ENCODE assay signal across 8 cellular contexts in the genomic region with DNA sequence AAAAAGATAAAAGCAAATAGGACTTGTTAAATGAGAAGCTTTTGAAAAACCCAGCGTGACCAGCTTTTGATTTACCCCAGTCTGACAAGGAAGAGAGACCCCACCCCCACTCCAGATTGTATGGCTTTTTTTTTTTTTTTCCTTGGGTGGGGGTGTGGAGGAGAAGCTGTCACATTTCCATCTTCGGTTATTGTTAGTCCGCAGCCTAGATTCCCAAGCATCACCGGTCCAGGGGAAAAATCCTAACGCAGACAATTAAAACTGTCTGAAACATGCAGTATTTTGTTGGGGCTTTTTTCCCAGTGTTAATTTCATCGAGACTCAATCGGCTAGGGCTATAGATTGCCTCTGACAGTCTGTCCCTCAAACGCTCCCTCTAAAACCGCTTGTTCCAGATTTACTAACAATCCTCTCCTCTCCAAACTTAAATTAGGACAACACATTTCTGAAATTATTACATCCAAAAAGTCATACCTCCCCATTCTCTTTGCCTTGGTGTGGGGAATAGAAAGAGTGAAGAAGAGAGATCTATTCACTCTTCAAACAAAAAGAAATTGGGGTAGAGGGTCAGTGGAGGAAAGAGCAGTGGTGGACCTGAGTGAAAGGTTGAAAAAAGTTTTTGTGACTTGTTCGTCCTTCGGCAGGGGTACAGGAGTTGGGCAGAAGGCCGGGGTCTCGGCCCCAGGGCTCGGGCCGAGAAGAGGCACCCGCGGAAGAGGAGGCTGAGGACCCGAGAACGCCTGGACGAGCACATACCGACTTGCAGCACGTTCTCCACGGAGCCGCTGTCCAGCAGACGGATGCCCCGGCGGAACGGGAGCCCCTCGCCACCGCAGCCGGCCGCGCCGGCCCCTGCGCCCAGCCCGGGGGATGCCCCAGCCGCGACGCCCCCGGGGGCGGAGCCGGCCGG. TPM values are rescaled to one million over a fixed set of nuclear protein-coding genes. Genes with fewer than 3 reads are reported as not detected.
DNase-seq lines count a peak whose midpoint lies in the region; ATAC-seq and TF ChIP-seq lines count a peak whose summit lies in the region.

No MANE protein-coding gene starts in this region.

- H3K4me1 ChIP-seq in spleen: peaks cover 5 to 30% (median 26%) of the 10 kb centered on the region in 6 donors

- 2 to 4% (median 3%) methylated on average over 26 to 43 of the region's 43 CpGs for WGBS in spleen, 5 donors

- TF ChIP-seq CTCF in cardiac fibroblast (IDR thresholded peaks at IDR 0.05; ENCODE audit: low read depth, low read length): no peak
- TF ChIP-seq CTCF in spleen (IDR thresholded peaks at IDR 0.05 in 8 of 11, conservative IDR thresholded peaks at IDR 0.05 in 3 of 11): no peak

- H3K4me3 ChIP-seq in cardiac fibroblast (replicated peaks in 1 of 2; ENCODE audit: low read depth in 2 of 2, low read length in 2 of 2) (peak overlapping the region in 1 of 2 donors; percentile 80), spleen (peak overlapping the region; percentile 20 to 97 (median 89))

- H3K27me3 ChIP-seq in spleen (replicated peaks in 1 of 7): peaks cover 0 to 49% (median 4%) of the 10 kb centered on the region in 7 donors

- DNase-seq in G401 (ENCODE audit: low spot score): peak; percentile 66
- peak; percentile 37 for DNase-seq in SK-MEL-5 (ENCODE audit: low read depth, low spot score)
- DNase-seq in cardiac fibroblast (ENCODE audit: low read depth in 2 of 2): peak; percentile 31 to 44
- peak; percentile 84 for DNase-seq in islet precursor cell
- DNase-seq in spleen: peak; percentile 77
- no peak for DNase-seq in NCI-H774 (lab: John Stamatoyannopoulos, UW)

- intact Hi-C loops in spleen (cut with DNase I; ENCODE audit: low total_unique reads): loop anchor here (5.0 kb wide), 1 partner anchor 183 kb away; no protein-coding TSS in a partner anchor

- no peak for TF ChIP-seq POLR2A in spleen (IDR thresholded peaks at IDR 0.05)

- no peaks in the 10 kb centered on the region for H3K9me3 ChIP-seq in spleen

- H3K27ac ChIP-seq in spleen: peak overlapping the region in 6 of 8 donors; percentile 59 to 87 (median 86)

- H3K36me3 ChIP-seq in spleen: no peaks in the 10 kb centered on the region

- ATAC-seq in HG03175 (IDR thresholded peaks at IDR 0.05; ENCODE audit: unreplicated experiment): peak; percentile 24
- ATAC-seq in GM21737 (IDR thresholded peaks at IDR 0.05; ENCODE audit: unreplicated experiment): no peak

- in situ Hi-C loops in G401 (cut with HindIII; ENCODE audit: low sequenced_read_pairs): no loop called here
- in situ Hi-C loops in SK-MEL-5 (cut with HindIII; ENCODE audit: low pct_unique_long_range_greater_than_20kb, low sequenced_read_pairs): no loop called here

RNA-seq across cellular contexts. Expression of a gene that starts 1.1 kb away (rescaled TPM):
- total RNA-seq in G401 (2014; rRNA removed; shearing (Covaris generic)): 3.3 and 4.6 TPM in 2 replicates
- 2.2 and 2.6 TPM in 2 replicates for total RNA-seq in SK-MEL-5 (2014; rRNA removed; shearing (Covaris generic))
- polyA plus RNA-seq in SK-MEL-5 (2015; cell fraction: cytosol; rRNA removed): 2.0 and 2.7 TPM in 2 replicates
- 3.6 and 4.1 TPM in 2 replicates for polyA plus RNA-seq in SK-MEL-5 (2015; cell fraction: nucleus; rRNA removed)
- total RNA-seq in spleen: 1 to 10 TPM; 2.4 to 4.7 (median 3.6) TPM
- polyA plus RNA-seq in spleen: under 1 TPM; 0.15 to 0.61 (median 0.43) TPM
